Comparison of ENCODE assay signal across 16 cellular contexts in genomic region chr2:99697811-99698568, GRCh38.
DNase-seq lines count a peak whose midpoint lies in the region; TF ChIP-seq lines count a peak whose summit lies in the region.
"Had no signal": no experiment of that assay in that cellular context is flagged by ENCODE, and none has a peak within 500 bp of the region (broad histone marks: within the 10 kb centered on the region; RNA-seq: fewer than 3 reads in every experiment).

No MANE protein-coding gene starts in this region.

- peaks cover 70% of the 10 kb centered on the region for H3K4me1 Mint-ChIP-seq in chondrocyte (ENCODE audit: low read depth)
- no peaks in the 10 kb centered on the region for H3K4me1 Mint-ChIP-seq in H9
- H3K4me1 Mint-ChIP-seq: GM23338 had no signal

- H3K79me1 ChIP-seq in H9 (ENCODE audit: insufficient read depth, low read depth, low read length, poor library complexity, severe bottlenecking) = no peaks in the 10 kb centered on the region

- H2BK20ac ChIP-seq in H9 (ENCODE audit: low read depth, low read length, poor library complexity, severe bottlenecking) = no peak overlapping the region

- H4K5ac ChIP-seq in H9 (ENCODE audit: insufficient read length, low read depth, low read length) = no peak overlapping the region

- H3K23me2 ChIP-seq in H9 (ENCODE audit: insufficient read length, low read depth, low read length, poor library complexity, severe bottlenecking) = no peaks in the 10 kb centered on the region

- H3K14ac ChIP-seq in H9 (ENCODE audit: insufficient read depth, low read length) = no peak overlapping the region

- H3T11ph ChIP-seq in H9 (ENCODE audit: low read length) = no peak overlapping the region

- no peak for TF ChIP-seq RAD21 in Ishikawa (IDR thresholded peaks at IDR 0.05; ENCODE audit: low read depth)

- no peaks in the 10 kb centered on the region for H4K20me1 ChIP-seq in H9 (ENCODE audit: control insufficient read depth, insufficient read depth, insufficient read length)

- no peaks in the 10 kb centered on the region for H3K4me1 ChIP-seq in H9 (ENCODE audit: insufficient read depth, low read length)

- H4K91ac ChIP-seq in H9 (ENCODE audit: insufficient read length, low read depth, low read length) = no peak overlapping the region

- no peaks in the 10 kb centered on the region for H3K79me2 ChIP-seq in H9 (ENCODE audit: insufficient read depth, low read length)

- no peak overlapping the region for H3K9ac ChIP-seq in H9 (ENCODE audit: extremely low read depth, insufficient read length, low read length)

- no peak overlapping the region for H3K4me2 ChIP-seq in H9 (ENCODE audit: insufficient read depth, insufficient read length, low read length)
- H3K4me2 ChIP-seq: GM23338 had no signal

- H4K8ac ChIP-seq in H9 (replicated peaks; ENCODE audit: insufficient read length, low read depth, low read length) = no peak overlapping the region

- peak; percentile 93 for DNase-seq in AG08395 (ENCODE audit: low spot score)
- DNase-seq in chondrocyte (ENCODE audit: low spot score) = no peak
- peak; percentile 25 for DNase-seq in kidney epithelial cell (ENCODE audit: low read depth)
- DNase-seq in H9 = no peak
- no peak for DNase-seq in activated effector memory CD4-positive, alpha-beta T cell treated with Interleukin-2 at 50 U/mL for 16 hours
- DNase-seq in NCI-H2227 treated with DMSO at 0.1 percent for 48 hours (lab: John Stamatoyannopoulos, UW) = no peak
- no peak for DNase-seq in activated CD4-positive, CD25-positive, alpha-beta regulatory T cell treated with anti-CD3 and anti-CD28 coated beads, Interleukin-2, amount 50 U/mL, for 72 hours
- DNase-seq: activated naive CD4-positive, alpha-beta T cell treated with Interleukin-2 at 50 U/mL for 16 hours; effector CD4-positive, alpha-beta T cell; GDM1; Karpas-422; stimulated activated naive CD8-positive, alpha-beta T cell treated with anti-CD3 and anti-CD28 coated beads, Interleukin-15, Interleukin-2, amounts not matched to agents 100 U/mL and 50 U/mL, for 24 hours had no signal

- no peak overlapping the region for H3K18ac ChIP-seq in H9 (ENCODE audit: insufficient read length, low read depth, low read length)

- no peak overlapping the region for H2AFZ ChIP-seq in H9 (ENCODE audit: low read length)
- H2AFZ ChIP-seq: GM23338 had no signal

- no peak overlapping the region for H3K4me3 Mint-ChIP-seq in chondrocyte (ENCODE audit: unreplicated experiment)
- H3K4me3 Mint-ChIP-seq in H9 = no peak overlapping the region
- H3K4me3 Mint-ChIP-seq: B cell, GM23338, nephron had no signal

- H3K27me3 ChIP-seq in kidney epithelial cell (ENCODE audit: control insufficient read depth, insufficient read depth, low read length) (no peaks in the 10 kb centered on the region), H9 (ENCODE audit: insufficient read depth, low read length) (no peaks in the 10 kb centered on the region)

- H2BK120ac ChIP-seq in H9 (ENCODE audit: low read depth, low read length, poor library complexity, severe bottlenecking) = no peak overlapping the region

- H3K27ac Mint-ChIP-seq in chondrocyte (ENCODE audit: unreplicated experiment) = peak overlapping the region; percentile 8
- H3K27ac Mint-ChIP-seq in H9 = peak overlapping the region in 1 of 3 experiments; percentile 22; a peak in 1 of 7 replicates
- H3K27ac Mint-ChIP-seq: GM23338 had no signal

- H2BK5ac ChIP-seq in H9 (ENCODE audit: insufficient read length, low read length) = no peak overlapping the region

- H3K27me3 Mint-ChIP-seq in chondrocyte (ENCODE audit: low read depth) (no peaks in the 10 kb centered on the region), H9 (ENCODE audit: low read depth) (peaks cover 4% of the 10 kb centered on the region)
- H3K27me3 Mint-ChIP-seq: B cell had no signal

- H3K4me3 ChIP-seq in kidney epithelial cell (ENCODE audit: low read depth, low read length) = no peak overlapping the region
- H3K4me3 ChIP-seq: GM23338 had no signal

- H3K4ac ChIP-seq in H9 (ENCODE audit: low read depth, low read length) = no peak overlapping the region

- H3K9me3 Mint-ChIP-seq in chondrocyte (ENCODE audit: low read depth) (no peaks in the 10 kb centered on the region), H9 (no peaks in the 10 kb centered on the region)
- H3K9me3 Mint-ChIP-seq: GM23338, nephron had no signal

- no peak overlapping the region for H3K23ac ChIP-seq in H9 (ENCODE audit: insufficient read length, low read depth, low read length)

- TF ChIP-seq CTCF in chondrocyte (IDR thresholded peaks at IDR 0.05) = no peak
- no peak for TF ChIP-seq CTCF in kidney epithelial cell (IDR thresholded peaks at IDR 0.05; ENCODE audit: insufficient read depth, low read length, poor library complexity, severe bottlenecking)
- TF ChIP-seq CTCF in H9 (conservative IDR thresholded peaks at IDR 0.05) = no peak

- no peak overlapping the region for H2BK12ac ChIP-seq in H9 (ENCODE audit: insufficient read length, low read depth, low read length)

- H3K27ac ChIP-seq in H9 (ENCODE audit: insufficient read length, low read depth, low read length) = no peak overlapping the region

- H3K56ac ChIP-seq in H9 (ENCODE audit: insufficient read length, low read depth, low read length) = no peak overlapping the region

- H3K36me3 Mint-ChIP-seq in chondrocyte (ENCODE audit: low read depth) (peaks cover 10% of the 10 kb centered on the region), H9 (ENCODE audit: insufficient read depth in 1 of 3, low read depth in 3 of 3) (no peaks in the 10 kb centered on the region)

- H2AK5ac ChIP-seq in H9 (ENCODE audit: insufficient read length, low read length) = no peak overlapping the region

- TF ChIP-seq EP300 in Ishikawa (IDR thresholded peaks at IDR 0.05; ENCODE audit: borderline replicate concordance) = no peak

- H3K9me3 ChIP-seq in H9 (ENCODE audit: control insufficient read depth, low read depth, low read length) = no peaks in the 10 kb centered on the region

- H3K36me3 ChIP-seq in kidney epithelial cell (ENCODE audit: control insufficient read depth, insufficient read depth, low read length) = no peaks in the 10 kb centered on the region

- H2BK15ac ChIP-seq in H9 (ENCODE audit: low read depth, low read length) = no peak overlapping the region

TF ChIP-seq in Ishikawa, 13 proteins besides CTCF, POLR2A, EP300 and RAD21:
- TF ChIP-seq REST (IDR thresholded peaks at IDR 0.05; ENCODE audit: low read depth) (peak; percentile 62; the same call in 1 of the 2 replicates), CEBPB (IDR thresholded peaks at IDR 0.05) (no peak), TCF12 (IDR thresholded peaks at IDR 0.05; ENCODE audit: low read depth) (no peak), YY1 (IDR thresholded peaks at IDR 0.05; ENCODE audit: low read depth) (no peak)
TF ChIP-seq in Ishikawa: peak in this region for 1.

Comparison
In these comparisons a context has a peak if more than half of its experiments do, and no peak if none do; other contexts are left out.
1. DNase-seq: peak in AG08395 (single experiment) and kidney epithelial cell (single experiment); none in chondrocyte (single experiment), H9 (single experiment), activated effector memory CD4-positive, alpha-beta T cell treated with Interleukin-2 at 50 U/mL for 16 hours (single experiment), NCI-H2227 treated with DMSO at 0.1 percent for 48 hours (single experiment) and activated CD4-positive, CD25-positive, alpha-beta regulatory T cell treated with anti-CD3 and anti-CD28 coated beads, Interleukin-2, amount 50 U/mL, for 72 hours (single experiment).